8 cellular contexts compared by ENCODE assay signal in the genomic region with DNA sequence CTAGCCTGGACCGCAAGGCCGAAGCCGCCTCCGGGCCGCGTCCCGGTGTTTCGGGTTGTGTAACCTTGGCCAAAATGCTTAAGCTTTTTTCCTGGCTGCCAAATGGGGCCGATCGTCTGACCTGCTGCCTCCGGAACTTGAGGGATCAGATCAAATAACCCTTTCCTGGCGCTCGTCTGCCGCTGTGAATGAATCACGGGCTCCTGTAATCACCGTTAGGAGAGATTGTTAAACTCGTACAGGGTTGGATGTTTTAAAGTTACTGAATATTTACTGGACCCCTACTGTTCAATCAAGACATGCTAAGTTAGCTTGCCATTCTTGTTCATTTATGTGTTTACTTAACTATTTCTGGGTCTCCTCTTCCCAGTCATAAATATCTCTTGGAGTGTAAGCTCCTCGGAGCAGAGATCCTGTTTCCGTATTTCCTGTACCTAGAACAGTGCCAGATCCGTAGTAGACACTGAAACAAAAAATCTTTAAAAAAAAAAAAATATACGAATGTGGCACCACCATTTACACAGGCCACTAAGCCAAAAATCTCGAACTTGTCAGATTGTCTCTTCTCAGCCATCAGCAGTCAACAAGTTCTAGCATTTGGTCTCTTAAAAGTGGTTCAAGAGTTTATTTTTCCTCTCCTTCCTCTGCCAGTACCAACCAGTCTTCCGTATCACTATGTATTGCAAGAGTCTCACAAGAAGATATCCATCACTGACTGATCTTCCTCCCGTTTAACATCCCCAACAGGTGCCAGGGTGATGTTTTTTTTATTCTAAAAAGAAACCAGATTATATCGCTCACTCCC. TPM values are rescaled to one million over a fixed set of nuclear protein-coding genes. Genes with fewer than 3 reads are reported as not detected.
DNase-seq lines count a peak whose midpoint lies in the region; ATAC-seq, FAIRE-seq and TF ChIP-seq lines count a peak whose summit lies in the region.

No MANE protein-coding gene starts in this region.

- FAIRE-seq in islet of Langerhans (lab: Jason Lieb, UNC): peak; percentile 38

- H3K4me2 ChIP-seq in OCI-LY7 (ENCODE audit: low read length): peak overlapping the region; percentile 85

- H3K79me2 ChIP-seq in OCI-LY7 (ENCODE audit: insufficient read depth, low read depth, low read length): peaks cover 47% of the 10 kb centered on the region

- BruUV-seq in OCI-LY7 (replicated peaks; lab: Mats Ljungman, UMichigan): TSS peak; percentile 88

- no peak for TF ChIP-seq POLR2A in breast epithelium (IDR thresholded peaks at IDR 0.05)

- H3K4me3 ChIP-seq in OCI-LY7 (ENCODE audit: low read depth, low read length, poor library complexity, severe bottlenecking) (peak overlapping the region; percentile 99), breast epithelium (peak overlapping the region; percentile 91 to 98 (median 94))

- H3K9me3 Mint-ChIP-seq in stimulated activated memory B cell treated with anti-CD40 and anti-IgM and Interleukin-4, amounts not matched to agents 10 μg/mL and 1 μg/mL and 100 μg/mL, for 72 hours: no peaks in the 10 kb centered on the region

- DNase-seq in DMS153 treated with DMSO at 0.1 percent for 48 hours (lab: John Stamatoyannopoulos, UW; ENCODE audit: unreplicated experiment) (peak; percentile 30), OCI-LY7 (ENCODE audit: low spot score) (peak; percentile 39), breast epithelium (ENCODE audit: low spot score in 2 of 2) (no peak)
- DNase-seq in stimulated activated CD4-positive, alpha-beta T cell treated with anti-CD3 and anti-CD28 coated beads, Interleukin-4, amount 100 ng/mL, for 24 hours: peak; percentile 40

- ATAC-seq in HG02840 (IDR thresholded peaks at IDR 0.05; ENCODE audit: low FRiP score, unreplicated experiment) (peak; percentile 26), GM21786 (IDR thresholded peaks at IDR 0.05; ENCODE audit: unreplicated experiment) (no peak)
- ATAC-seq in stimulated activated memory B cell treated with anti-CD40 and anti-IgM and Interleukin-4, amounts not matched to agents 10 μg/mL and 1 μg/mL and 100 μg/mL, for 72 hours: no peak

- intact Hi-C loops in OCI-LY7 (cut with micrococcal nuclease; ENCODE audit: unreplicated experiment): loop anchor here (5.0 kb wide), 2 partner anchors 135 to 245 kb away; a partner anchor contains a TSS
- intact Hi-C loops in breast epithelium (cut with DNase I; ENCODE audit: low total_unique reads): loop anchor here (5.0 kb wide), 2 partner anchors 305 to 1130 kb away; no protein-coding TSS in a partner anchor

- peak overlapping the region; percentile 88 for H3K27ac ChIP-seq in OCI-LY7 (ENCODE audit: low read depth, low read length, poor library complexity, severe bottlenecking)
- H3K27ac ChIP-seq in breast epithelium: peak overlapping the region; percentile 99 to 100

- no peaks in the 10 kb centered on the region for H3K27me3 Mint-ChIP-seq in stimulated activated memory B cell treated with anti-CD40 and anti-IgM and Interleukin-4, amounts not matched to agents 10 μg/mL and 1 μg/mL and 100 μg/mL, for 72 hours

- no peaks in the 10 kb centered on the region for H3K27me3 ChIP-seq in breast epithelium

- H3K9me2 ChIP-seq in OCI-LY7 (ENCODE audit: insufficient read depth, low read length): no peaks in the 10 kb centered on the region

- POLR2A ChIA-PET in OCI-LY7 (lab: Charles Lee): interaction anchor here (0.6 to 1.1 kb wide), 8 partner anchors 10 to 140 kb away, joined by 3 to 4 read pairs (median 3); no protein-coding TSS in a partner anchor

- H3K4me1 ChIP-seq in OCI-LY7 (ENCODE audit: insufficient read depth, low read length, poor library complexity, severe bottlenecking): peaks cover 34% of the 10 kb centered on the region
- peaks cover 0 to 8% of the 10 kb centered on the region in 2 donors for H3K4me1 ChIP-seq in breast epithelium

- peaks cover 8% of the 10 kb centered on the region; the same call in 1 of the 2 replicates for H4K20me1 ChIP-seq in OCI-LY7 (ENCODE audit: insufficient read depth, low read length)

- CTCF ChIA-PET in OCI-LY7 (lab: Charles Lee; ENCODE audit: unreplicated experiment): no interaction called here

- peaks cover 7% of the 10 kb centered on the region for H3K36me3 Mint-ChIP-seq in stimulated activated memory B cell treated with anti-CD40 and anti-IgM and Interleukin-4, amounts not matched to agents 10 μg/mL and 1 μg/mL and 100 μg/mL, for 72 hours

- peak; percentile 17; the same call in 1 of the 2 replicates for TF ChIP-seq CTCF in OCI-LY7 (conservative IDR thresholded peaks at IDR 0.05; ENCODE audit: low read length)
- no peak for TF ChIP-seq CTCF in breast epithelium (IDR thresholded peaks at IDR 0.05)

- H3K4me3 Mint-ChIP-seq in stimulated activated memory B cell treated with anti-CD40 and anti-IgM and Interleukin-4, amounts not matched to agents 10 μg/mL and 1 μg/mL and 100 μg/mL, for 72 hours: no peak overlapping the region

- peaks cover 46% of the 10 kb centered on the region for H3K4me1 Mint-ChIP-seq in stimulated activated memory B cell treated with anti-CD40 and anti-IgM and Interleukin-4, amounts not matched to agents 10 μg/mL and 1 μg/mL and 100 μg/mL, for 72 hours

- no peaks in the 10 kb centered on the region for H3K9me3 ChIP-seq in OCI-LY7 (ENCODE audit: low read length)
- H3K9me3 ChIP-seq in breast epithelium: no peaks in the 10 kb centered on the region

- no peak overlapping the region for H3K27ac Mint-ChIP-seq in stimulated activated memory B cell treated with anti-CD40 and anti-IgM and Interleukin-4, amounts not matched to agents 10 μg/mL and 1 μg/mL and 100 μg/mL, for 72 hours

- peaks cover 31% of the 10 kb centered on the region for H3K36me3 ChIP-seq in OCI-LY7 (ENCODE audit: insufficient read depth, low read length)
- H3K36me3 ChIP-seq in breast epithelium: no peaks in the 10 kb centered on the region

- H2AFZ ChIP-seq in OCI-LY7 (ENCODE audit: low read length): peak overlapping the region; percentile 54; the same call in 1 of the 2 replicates

RNA-seq across cellular contexts. Expression of a gene that starts 0.6 kb away (rescaled TPM):
- total RNA-seq in OCI-LY7 (2014; rRNA removed; shearing (Covaris generic)): 20.8 and 23.0 TPM in 2 replicates
- total RNA-seq in OCI-LY7 (2022) (80.2 and 88.8 TPM in 2 replicates), breast epithelium (100 to 1,000 TPM in 2 of 3 donors, 10 to 100 TPM in 1; 95.7 to 118 (median 116) TPM)

Comparison
In these comparisons a context has a peak if more than half of its experiments do, and no peak if none do; other contexts are left out.
1. DNase-seq: peak in DMS153 treated with DMSO at 0.1 percent for 48 hours (single experiment), OCI-LY7 (single experiment) and stimulated activated CD4-positive, alpha-beta T cell treated with anti-CD3 and anti-CD28 coated beads, Interleukin-4, amount 100 ng/mL, for 24 hours (single experiment); none in breast epithelium (0 of 2).